13 cellular contexts compared by ENCODE assay signal in genomic region chr12:107779077-107779840, GRCh38. TPM values are rescaled to one million over a fixed set of nuclear protein-coding genes. Genes with fewer than 3 reads are reported as not detected.
A peak's percentile ranks its signal among the peaks of the same experiment; 100 is the strongest.
DNase-seq lines count a peak whose midpoint lies in the region; ATAC-seq and TF ChIP-seq lines count a peak whose summit lies in the region.
"Had no signal": no experiment of that assay in that cellular context is flagged by ENCODE, and none has a peak within 500 bp of the region (broad histone marks: within the 10 kb centered on the region; RNA-seq: fewer than 3 reads in every experiment).

No MANE protein-coding gene starts in this region.

- no peak overlapping the region for H3K4me3 ChIP-seq in endodermal cell (ENCODE audit: low read length)
- H3K4me3 ChIP-seq: GM23248, tibial artery had no signal

- TF ChIP-seq CTCF in GM10266 (IDR thresholded peaks at IDR 0.05; ENCODE audit: control insufficient read depth, insufficient read depth, low read depth, missing control alignments) (no peak), endodermal cell (conservative IDR thresholded peaks at IDR 0.05) (no peak)
- TF ChIP-seq CTCF in CD4-positive, alpha-beta T cell (IDR thresholded peaks at IDR 0.05) = no peak

- H3K27me3 Mint-ChIP-seq in endodermal cell (ENCODE audit: insufficient read depth) = peaks cover 71% of the 10 kb centered on the region
- H3K27me3 Mint-ChIP-seq in CD4-positive, alpha-beta T cell = peaks cover 70% of the 10 kb centered on the region
- H3K27me3 Mint-ChIP-seq in activated CD4-positive, alpha-beta memory T cell treated with anti-CD3 and anti-CD28 coated beads, Interleukin-2, amount 10 ng/mL, durations not matched to agents 7 days and 5 days = peaks cover 59% of the 10 kb centered on the region
- H3K27me3 Mint-ChIP-seq in activated CD4-positive, alpha-beta memory T cell treated with anti-CD3 and anti-CD28 coated beads for 36 hours = peaks cover 42% of the 10 kb centered on the region

- no peaks in the 10 kb centered on the region for H3K36me3 ChIP-seq in endodermal cell (ENCODE audit: control insufficient read depth, insufficient read depth, low read length)
- H3K36me3 ChIP-seq: tibial artery had no signal

- H3K9me3 ChIP-seq in endodermal cell (ENCODE audit: control insufficient read depth, low read length) = no peaks in the 10 kb centered on the region
- no peaks in the 10 kb centered on the region for H3K9me3 ChIP-seq in CD4-positive, alpha-beta T cell (ENCODE audit: control insufficient read depth, low read length)
- H3K9me3 ChIP-seq: tibial artery had no signal

- no peaks in the 10 kb centered on the region for H3K4me1 ChIP-seq in endodermal cell (ENCODE audit: control insufficient read depth, insufficient read depth, low read length)

- peaks cover 85% of the 10 kb centered on the region for H3K27me3 ChIP-seq in endodermal cell (ENCODE audit: control insufficient read depth, insufficient read depth, low read length, poor library complexity, severe bottlenecking)
- H3K27me3 ChIP-seq in CD4-positive, alpha-beta T cell (ENCODE audit: control insufficient read depth, insufficient read depth, low read length) = peaks cover 38% of the 10 kb centered on the region

- H3K27ac Mint-ChIP-seq in endodermal cell = no peak overlapping the region
- no peak overlapping the region for H3K27ac Mint-ChIP-seq in CD4-positive, alpha-beta T cell
- no peak overlapping the region for H3K27ac Mint-ChIP-seq in activated CD4-positive, alpha-beta memory T cell treated with anti-CD3 and anti-CD28 coated beads, Interleukin-2, amount 10 ng/mL, durations not matched to agents 7 days and 5 days
- H3K27ac Mint-ChIP-seq in activated CD4-positive, alpha-beta memory T cell treated with anti-CD3 and anti-CD28 coated beads for 36 hours = no peak overlapping the region

- CTCF ChIA-PET in CD4-positive, alpha-beta T cell (lab: Charles Lee) = no interaction called here
- CTCF ChIA-PET in activated CD4-positive, alpha-beta memory T cell treated with anti-CD3 and anti-CD28 coated beads, Interleukin-2, amount 10 ng/mL, durations not matched to agents 7 days and 5 days (lab: Charles Lee) = no interaction called here
- CTCF ChIA-PET in activated CD4-positive, alpha-beta memory T cell treated with anti-CD3 and anti-CD28 coated beads for 36 hours (lab: Charles Lee) = no interaction called here

- WGBS in endodermal cell (ENCODE audit: insufficient coverage in 1 of 2, insufficient read length in 1 of 2), 2 experiments = 89 to 95% methylated on average over 6 to 7 of the region's 7 CpGs

- no peak overlapping the region for H3K9ac ChIP-seq in endodermal cell (ENCODE audit: extremely low read depth, low read length, poor library complexity, severe bottlenecking)
- H3K9ac ChIP-seq: GM23248 had no signal

- no peaks in the 10 kb centered on the region for H3K9me3 Mint-ChIP-seq in endodermal cell
- no peaks in the 10 kb centered on the region for H3K9me3 Mint-ChIP-seq in CD4-positive, alpha-beta T cell
- H3K9me3 Mint-ChIP-seq in activated CD4-positive, alpha-beta memory T cell treated with anti-CD3 and anti-CD28 coated beads, Interleukin-2, amount 10 ng/mL, durations not matched to agents 7 days and 5 days = no peaks in the 10 kb centered on the region
- H3K9me3 Mint-ChIP-seq in activated CD4-positive, alpha-beta memory T cell treated with anti-CD3 and anti-CD28 coated beads for 36 hours = no peaks in the 10 kb centered on the region

- no peak overlapping the region for H3K27ac ChIP-seq in endodermal cell (ENCODE audit: low read depth, low read length)
- no peak overlapping the region for H3K27ac ChIP-seq in CD4-positive, alpha-beta T cell (ENCODE audit: low read depth, low read length)
- H3K27ac ChIP-seq: GM23248, tibial artery had no signal

- ATAC-seq in GM19463 (IDR thresholded peaks at IDR 0.05; ENCODE audit: unreplicated experiment) = peak; percentile 72
- ATAC-seq in HG03066 (IDR thresholded peaks at IDR 0.05; ENCODE audit: low read depth, unreplicated experiment) = peak; percentile 75
- ATAC-seq in CD4-positive, alpha-beta T cell (ENCODE audit: poor library complexity) = no peak

- intact Hi-C loops in CD4-positive, alpha-beta T cell (cut with DNase I, micrococcal nuclease) = no loop called here
- intact Hi-C loops in activated CD4-positive, alpha-beta memory T cell treated with anti-CD3 and anti-CD28 coated beads for 36 hours (cut with micrococcal nuclease) = no loop called here

- no peaks in the 10 kb centered on the region for H3K36me3 Mint-ChIP-seq in endodermal cell (ENCODE audit: low read depth)
- H3K36me3 Mint-ChIP-seq in CD4-positive, alpha-beta T cell (ENCODE audit: low read depth) = no peaks in the 10 kb centered on the region
- no peaks in the 10 kb centered on the region for H3K36me3 Mint-ChIP-seq in activated CD4-positive, alpha-beta memory T cell treated with anti-CD3 and anti-CD28 coated beads, Interleukin-2, amount 10 ng/mL, durations not matched to agents 7 days and 5 days (ENCODE audit: low read depth)
- H3K36me3 Mint-ChIP-seq in activated CD4-positive, alpha-beta memory T cell treated with anti-CD3 and anti-CD28 coated beads for 36 hours = no peaks in the 10 kb centered on the region

- H3K4me1 Mint-ChIP-seq in endodermal cell = no peaks in the 10 kb centered on the region
- H3K4me1 Mint-ChIP-seq in CD4-positive, alpha-beta T cell (ENCODE audit: low read depth) = peaks cover 8% of the 10 kb centered on the region
- peaks cover 20% of the 10 kb centered on the region for H3K4me1 Mint-ChIP-seq in activated CD4-positive, alpha-beta memory T cell treated with anti-CD3 and anti-CD28 coated beads, Interleukin-2, amount 10 ng/mL, durations not matched to agents 7 days and 5 days
- H3K4me1 Mint-ChIP-seq in activated CD4-positive, alpha-beta memory T cell treated with anti-CD3 and anti-CD28 coated beads for 36 hours (ENCODE audit: low read depth) = peaks cover 11% of the 10 kb centered on the region

- H3K4me3 Mint-ChIP-seq in endodermal cell = no peak overlapping the region
- no peak overlapping the region for H3K4me3 Mint-ChIP-seq in CD4-positive, alpha-beta T cell
- no peak overlapping the region for H3K4me3 Mint-ChIP-seq in activated CD4-positive, alpha-beta memory T cell treated with anti-CD3 and anti-CD28 coated beads, Interleukin-2, amount 10 ng/mL, durations not matched to agents 7 days and 5 days
- H3K4me3 Mint-ChIP-seq in activated CD4-positive, alpha-beta memory T cell treated with anti-CD3 and anti-CD28 coated beads for 36 hours = no peak overlapping the region

- POLR2A ChIA-PET in CD4-positive, alpha-beta T cell (lab: Charles Lee) = no interaction called here
- POLR2A ChIA-PET in activated CD4-positive, alpha-beta memory T cell treated with anti-CD3 and anti-CD28 coated beads, Interleukin-2, amount 10 ng/mL, durations not matched to agents 7 days and 5 days (lab: Charles Lee) = no interaction called here
- POLR2A ChIA-PET in activated CD4-positive, alpha-beta memory T cell treated with anti-CD3 and anti-CD28 coated beads for 36 hours (lab: Charles Lee) = no interaction called here

- DNase-seq in GM10266 (ENCODE audit: extremely low spot score) = peak; percentile 61
- peak; percentile 23 for DNase-seq in OCI-M1 (lab: John Stamatoyannopoulos, UW)
- no peak for DNase-seq in endodermal cell
- DNase-seq in CD4-positive, alpha-beta T cell = no peak
- DNase-seq in activated CD4-positive, alpha-beta memory T cell treated with anti-CD3 and anti-CD28 coated beads, Interleukin-2, amount 10 ng/mL, durations not matched to agents 7 days and 5 days = no peak
- DNase-seq in activated CD4-positive, alpha-beta memory T cell treated with anti-CD3 and anti-CD28 coated beads for 36 hours = no peak
- DNase-seq: GM23248; midbrain; NCI-H2029; stimulated activated CD4-positive, alpha-beta T cell treated with anti-CD3 and anti-CD28 coated beads, Interleukin-15, amount 100 ng/mL, for 24 hours; tibial artery had no signal

RNA-seq across cellular contexts. Expression of gene ASCL4, which starts 4.8 kb away (rescaled TPM):
- not detected for total RNA-seq in endodermal cell
- polyA plus RNA-seq in endodermal cell (2013, experiment 1 of 2) = not detected
- polyA plus RNA-seq in endodermal cell (2013, experiment 2 of 2) = not detected
- total RNA-seq in CD4-positive, alpha-beta T cell = not detected
- total RNA-seq in activated CD4-positive, alpha-beta memory T cell treated with anti-CD3 and anti-CD28 coated beads, Interleukin-2, amount 10 ng/mL, durations not matched to agents 7 days and 5 days = not detected
- total RNA-seq in activated CD4-positive, alpha-beta memory T cell treated with anti-CD3 and anti-CD28 coated beads for 36 hours = not detected
- total RNA-seq: GM23248 had no signal
- polyA plus RNA-seq: GM23248 had no signal

RNA-seq across cellular contexts. Expression of gene PRDM4, which starts 18.3 kb away (rescaled TPM):
- 10 to 100 TPM; 20.0 to 24.5 TPM for total RNA-seq in endodermal cell
- polyA plus RNA-seq in endodermal cell (2013, experiment 1 of 2) = 23.8 TPM
- polyA plus RNA-seq in endodermal cell (2013, experiment 2 of 2) = 20.7 TPM
- total RNA-seq in CD4-positive, alpha-beta T cell = 10 to 100 TPM; 40.2 to 44.0 TPM
- total RNA-seq in activated CD4-positive, alpha-beta memory T cell treated with anti-CD3 and anti-CD28 coated beads, Interleukin-2, amount 10 ng/mL, durations not matched to agents 7 days and 5 days = 10 to 100 TPM; 34.0 to 36.2 TPM
- total RNA-seq in activated CD4-positive, alpha-beta memory T cell treated with anti-CD3 and anti-CD28 coated beads for 36 hours = 10 to 100 TPM; 33.4 to 39.0 TPM

Comparison
In these comparisons a context has a peak if more than half of its experiments do, and no peak if none do; other contexts are left out.
1. DNase-seq: peak in GM10266 (single experiment) and OCI-M1 (single experiment); none in endodermal cell (single experiment), CD4-positive, alpha-beta T cell (0 of 10), activated CD4-positive, alpha-beta memory T cell treated with anti-CD3 and anti-CD28 coated beads, Interleukin-2, amount 10 ng/mL, durations not matched to agents 7 days and 5 days (single experiment) and activated CD4-positive, alpha-beta memory T cell treated with anti-CD3 and anti-CD28 coated beads for 36 hours (single experiment).